29 cellular contexts compared by ENCODE assay signal in genomic region chr15:79378394-79379158, GRCh38. TPM values are rescaled to one million over a fixed set of nuclear protein-coding genes. Genes with fewer than 3 reads are reported as not detected.
DNase-seq lines count a peak whose midpoint lies in the region; ATAC-seq, FAIRE-seq and TF ChIP-seq lines count a peak whose summit lies in the region.
"Had no signal": no experiment of that assay in that cellular context is flagged by ENCODE, and none has a peak within 500 bp of the region (broad histone marks: within the 10 kb centered on the region; RNA-seq: fewer than 3 reads in every experiment).

No MANE protein-coding gene starts in this region.

- DNase-seq in A673 (ENCODE audit: low spot score) (peak; percentile 19), CD1c-positive myeloid dendritic cell (ENCODE audit: extremely low spot score) (peak; percentile 14), MG63 (peak; percentile 18), GM12878 (ENCODE audit: low read depth, low spot score) (no peak), hippocampal formation (lab: John Stamatoyannopoulos, UW) (no peak), spleen (no peak)
- no peak for DNase-seq in stimulated activated naive CD8-positive, alpha-beta T cell treated with anti-CD3 and anti-CD28 coated beads, Interleukin-15, Interleukin-2, amounts not matched to agents 100 U/mL and 50 U/mL, for 24 hours
- DNase-seq: activated B cell treated with CpG ODN at 0.5 μM for 24 hours; activated CD8-positive, alpha-beta memory T cell treated with anti-CD3 and anti-CD28 coated beads, Interleukin-2, amount 10 ng/mL, durations not matched to agents 7 days and 5 days; activated naive CD4-positive, alpha-beta T cell treated with anti-CD3 and anti-CD28 coated beads, Interleukin-2, amount 50 U/mL, for 16 hours; anterior cingulate cortex; caudate nucleus; CD8-positive, alpha-beta T cell; DMS79 treated with DMSO at 0.1 percent for 48 hours; dorsolateral prefrontal cortex; hypothalamus; left ventricle myocardium inferior; NCI-H1694; NCI-H2227 treated with DMSO at 0.1 percent for 48 hours; NCI-H748 treated with DMSO at 0.1 percent for 48 hours; PC-3; right cardiac atrium; SIG-M5; transverse colon had no signal

- TF ChIP-seq RAD21 in GM12878 (IDR thresholded peaks at IDR 0.05; ENCODE audit: insufficient read depth, low read depth, low read length): no peak

- POLR2A ChIA-PET in A673 (lab: Charles Lee; ENCODE audit: low non-redundant PET): no interaction called here
- POLR2A ChIA-PET in GM12878 (lab: Charles Lee): no interaction called here

- TF ChIP-seq POLR2A in GM12878 (IDR thresholded peaks at IDR 0.05; ENCODE audit: low read depth, low read length): no peak
- no peak for TF ChIP-seq POLR2A in spleen (IDR thresholded peaks at IDR 0.05)

- in situ Hi-C loops in GM12878 (cut with MboI): no loop called here

- H3K27me3 ChIP-seq in A673 (replicated peaks; ENCODE audit: insufficient read depth, low read depth, low read length, poor library complexity) (no peaks in the 10 kb centered on the region), MG63 (no peaks in the 10 kb centered on the region), GM12878 (replicated peaks in 1 of 2; ENCODE audit: control insufficient read depth in 2 of 2, insufficient read depth in 2 of 2, low read length in 1 of 2) (no peaks in the 10 kb centered on the region), spleen (replicated peaks in 1 of 7) (no peaks in the 10 kb centered on the region)
- H3K27me3 ChIP-seq: transverse colon had no signal

- ATAC-seq in GM12878 (no peak), GM21825 (IDR thresholded peaks at IDR 0.05; ENCODE audit: unreplicated experiment) (no peak)
- ATAC-seq in stimulated activated naive CD8-positive, alpha-beta T cell treated with anti-CD3 and anti-CD28 coated beads, Interleukin-15, Interleukin-2, amounts not matched to agents 100 U/mL and 50 U/mL, for 24 hours: no peak
- ATAC-seq: activated CD8-positive, alpha-beta memory T cell treated with anti-CD3 and anti-CD28 coated beads, Interleukin-2, amount 10 ng/mL, durations not matched to agents 7 days and 5 days; CD8-positive, alpha-beta T cell; PC-3; right cardiac atrium had no signal

- TF ChIP-seq EP300 in GM12878 (IDR thresholded peaks at IDR 0.05; ENCODE audit: borderline replicate concordance in 1 of 2, control insufficient read depth in 1 of 2, low read depth in 2 of 2, low read length in 2 of 2): no peak

- H3K9me3 ChIP-seq in A673 (ENCODE audit: low read depth, low read length, poor library complexity, severe bottlenecking) (no peaks in the 10 kb centered on the region), MG63 (no peaks in the 10 kb centered on the region), GM12878 (replicated peaks; ENCODE audit: control insufficient read depth, insufficient read depth, low read length) (no peaks in the 10 kb centered on the region), spleen (no peaks in the 10 kb centered on the region)
- H3K9me3 ChIP-seq: left ventricle myocardium inferior, transverse colon had no signal

- H3K4me2 ChIP-seq in GM12878 (ENCODE audit: control insufficient read depth, insufficient read depth): no peak overlapping the region

- RAD21 ChIA-PET in GM12878 (lab: Charles Lee; ENCODE audit: unreplicated experiment): interaction anchor here (1.2 to 4.4 kb wide), 4 partner anchors 14 to 263 kb away, joined by 3 to 69 read pairs (median 4); no protein-coding TSS in a partner anchor

- no peak overlapping the region for H3K9ac ChIP-seq in GM12878 (ENCODE audit: control insufficient read depth, insufficient read depth, low read length)
- H3K9ac ChIP-seq: parathyroid adenoma had no signal

- H3K79me2 ChIP-seq in GM12878 (ENCODE audit: control insufficient read depth, insufficient read depth, low read length): no peaks in the 10 kb centered on the region
- H3K79me2 ChIP-seq: parathyroid adenoma had no signal

- peak; percentile 27 for FAIRE-seq in GM12878 (lab: Jason Lieb, UNC)
- FAIRE-seq: frontal cortex, H1 had no signal

- H4K20me1 ChIP-seq in GM12878 (ENCODE audit: control insufficient read depth, insufficient read depth): no peaks in the 10 kb centered on the region

- intact Hi-C loops in A673 (cut with micrococcal nuclease; ENCODE audit: unreplicated experiment): no loop called here
- intact Hi-C loops in GM12878 (cut with micrococcal nuclease; ENCODE audit: unreplicated experiment): no loop called here
- intact Hi-C loops in spleen (cut with DNase I; ENCODE audit: low total_unique reads): no loop called here

- CTCF ChIA-PET in A673 (lab: Charles Lee) (no interaction called here), GM12878 (lab: Yijun Ruan, JAX) (interaction anchor here (0.7 to 8.0 kb wide), 7 partner anchors 8 to 475 kb away, joined by 3 to 174 read pairs (median 7); no protein-coding TSS in a partner anchor)

- no peaks in the 10 kb centered on the region for H3K4me1 ChIP-seq in A673 (ENCODE audit: insufficient read depth, low read length, poor library complexity, severe bottlenecking)
- no peaks in the 10 kb centered on the region for H3K4me1 ChIP-seq in GM12878 (ENCODE audit: control insufficient read depth, insufficient read depth, low read length)
- H3K4me1 ChIP-seq in spleen: peaks cover 0 to 6% (median 0%) of the 10 kb centered on the region in 6 donors
- H3K4me1 ChIP-seq: left ventricle myocardium inferior, parathyroid adenoma had no signal

- H3K4me3 ChIP-seq in A673 (ENCODE audit: low read depth, low read length, poor library complexity, severe bottlenecking) (no peak overlapping the region), MG63 (no peak overlapping the region), GM12878 (no peak overlapping the region), spleen (no peak overlapping the region)
- H3K4me3 ChIP-seq: dorsolateral prefrontal cortex, left ventricle myocardium inferior, transverse colon had no signal

- no peak overlapping the region for H2AFZ ChIP-seq in GM12878 (ENCODE audit: control insufficient read depth, low read depth, low read length)
- H2AFZ ChIP-seq: parathyroid adenoma had no signal

- H3K36me3 ChIP-seq in A673 (ENCODE audit: insufficient read depth, low read length, poor library complexity, severe bottlenecking) (no peaks in the 10 kb centered on the region), MG63 (no peaks in the 10 kb centered on the region), GM12878 (ENCODE audit: control insufficient read depth in 2 of 2, insufficient read depth in 2 of 2, low read length in 1 of 2) (no peaks in the 10 kb centered on the region), spleen (peaks cover 0 to 9% (median 0%) of the 10 kb centered on the region in 6 donors)
- H3K36me3 ChIP-seq: left ventricle myocardium inferior, transverse colon had no signal

- SMC1A ChIA-PET in GM12878 (lab: Charles Lee; ENCODE audit: uncharacterized antibody, unreplicated experiment): interaction anchor here (0.8 to 4.5 kb wide), 4 partner anchors 11 to 794 kb away, joined by 3 to 48 read pairs (median 6); no protein-coding TSS in a partner anchor

- no peak overlapping the region for H3K27ac ChIP-seq in A673 (ENCODE audit: low read depth, low read length, poor library complexity, severe bottlenecking)
- H3K27ac ChIP-seq in GM12878 (ENCODE audit: control insufficient read depth, insufficient read depth): no peak overlapping the region
- no peak overlapping the region for H3K27ac ChIP-seq in spleen
- H3K27ac ChIP-seq: dorsolateral prefrontal cortex, HL-60, left ventricle myocardium inferior, parathyroid adenoma, transverse colon had no signal

- BruUV-seq in A673 (replicated peaks; lab: Mats Ljungman, UMichigan): no TSS peak
- BruUV-seq in GM12878 (replicated peaks; lab: Mats Ljungman, UMichigan): no TSS peak

- 75% methylated on average over 3 of the region's 3 CpGs for WGBS in GM12878 (ENCODE audit: insufficient coverage, insufficient replicate concordance, low lambda C conversion rate, missing lambda C conversion rate)
- 88 to 96% (median 93%) methylated on average over 3 of the region's 3 CpGs for WGBS in spleen, 5 donors

- TF ChIP-seq CTCF in A673 (conservative IDR thresholded peaks at IDR 0.05; ENCODE audit: low read depth, low read length) (no peak), GM12878 (IDR thresholded peaks at IDR 0.05 in 2 of 3, conservative IDR thresholded peaks at IDR 0.05 in 1 of 3; ENCODE audit: control insufficient read depth in 2 of 3, extremely low read depth in 1 of 3, insufficient read depth in 1 of 3, low read depth in 3 of 3, low read length in 3 of 3) (no peak), spleen (IDR thresholded peaks at IDR 0.05 in 8 of 11, conservative IDR thresholded peaks at IDR 0.05 in 3 of 11) (no peak)

TF ChIP-seq in GM12878, 131 proteins besides CTCF, POLR2A, EP300 and RAD21:
- no peak for TF ChIP-seq PAX8 (IDR thresholded peaks at IDR 0.05)
- TF ChIP-seq ATF7 (IDR thresholded peaks at IDR 0.05; ENCODE audit: low read depth): peak; percentile 42; the same call in 1 of the 2 replicates

RNA-seq across cellular contexts. Expression of gene MINAR1, which starts 53.6 kb away (rescaled TPM):
- total RNA-seq in A673 (2021): 1.2 and 1.6 TPM in 2 replicates
- 0.52 and 0.79 TPM in 2 replicates for total RNA-seq in MG63 (2014; rRNA removed; shearing (Covaris generic); ENCODE audit: low replicate concordance)
- total RNA-seq in GM12878 (2013; cell fraction: nucleolus; rRNA removed): 2.0 and 2.2 TPM in 2 replicates
- total RNA-seq in GM12878 (2014; rRNA removed): 0.34 and 0.38 TPM in 2 replicates
- 0.28 and 0.31 TPM in 2 replicates for total RNA-seq in GM12878 (2014; rRNA removed; fragmentation: Illumina TruSeq; extraction: Trizol)
- 0.29 and 0.36 TPM in 2 replicates for total RNA-seq in GM12878 (2021)
- 0.12 TPM for polyA plus RNA-seq in GM12878 (2011; ENCODE audit: low read depth)
- 0.22 and 0.23 TPM in 2 replicates for polyA plus RNA-seq in GM12878 (2011; rRNA removed)
- 0.09 and 0.10 TPM in 2 replicates for polyA plus RNA-seq in GM12878 (2011; cell fraction: cytosol; rRNA removed)
- 1.1 and 1.5 TPM in 2 replicates for polyA plus RNA-seq in GM12878 (2011; cell fraction: nucleus; rRNA removed)
- polyA plus RNA-seq in GM12878 (2012): 0.23 and 0.25 TPM in 2 replicates
- polyA plus RNA-seq in GM12878 (2014; fragmentation: Illumina TruSeq; extraction: Trizol): 0.40 and 0.62 TPM in 2 replicates
- polyA plus RNA-seq in GM12878 (2014; fragmentation: Nextera tagmentation; extraction: Ambion mirVana): under 1 TPM; 0.05 to 0.07 TPM
- polyA plus RNA-seq in GM12878 (2014; rRNA removed): 0.14 and 0.22 TPM in 2 replicates
- polyA plus RNA-seq in GM12878 (2016; fragmentation: Nextera tagmentation; extraction: Ambion mirVana): under 1 TPM; 0.07 to 0.25 TPM
- 0.29 and 0.41 TPM in 2 replicates for polyA minus RNA-seq in GM12878 (2011; rRNA and poly(A)+ RNA removed)
- polyA minus RNA-seq in GM12878 (2011; cell fraction: cytosol; rRNA and poly(A)+ RNA removed): 0.10 TPM in 1 of 2 replicates, not detected in the other
- 0.24 and 0.57 TPM in 2 replicates for polyA minus RNA-seq in GM12878 (2011; cell fraction: nucleus; rRNA and poly(A)+ RNA removed)
- 1 to 10 TPM in 2 of 7 donors, under 1 TPM in 5; 0.32 to 1.6 (median 0.76) TPM for total RNA-seq in spleen
- polyA plus RNA-seq in spleen: under 1 TPM; 0.15 to 0.26 (median 0.22) TPM

Comparison
In these comparisons a context has a peak if more than half of its experiments do, and no peak if none do; other contexts are left out.
1. DNase-seq: peak in A673 (single experiment), CD1c-positive myeloid dendritic cell (single experiment) and MG63 (single experiment); none in GM12878 (single experiment), hippocampal formation (0 of 2), spleen (single experiment) and stimulated activated naive CD8-positive, alpha-beta T cell treated with anti-CD3 and anti-CD28 coated beads, Interleukin-15, Interleukin-2, amounts not matched to agents 100 U/mL and 50 U/mL, for 24 hours (single experiment).